In the genomic region with DNA sequence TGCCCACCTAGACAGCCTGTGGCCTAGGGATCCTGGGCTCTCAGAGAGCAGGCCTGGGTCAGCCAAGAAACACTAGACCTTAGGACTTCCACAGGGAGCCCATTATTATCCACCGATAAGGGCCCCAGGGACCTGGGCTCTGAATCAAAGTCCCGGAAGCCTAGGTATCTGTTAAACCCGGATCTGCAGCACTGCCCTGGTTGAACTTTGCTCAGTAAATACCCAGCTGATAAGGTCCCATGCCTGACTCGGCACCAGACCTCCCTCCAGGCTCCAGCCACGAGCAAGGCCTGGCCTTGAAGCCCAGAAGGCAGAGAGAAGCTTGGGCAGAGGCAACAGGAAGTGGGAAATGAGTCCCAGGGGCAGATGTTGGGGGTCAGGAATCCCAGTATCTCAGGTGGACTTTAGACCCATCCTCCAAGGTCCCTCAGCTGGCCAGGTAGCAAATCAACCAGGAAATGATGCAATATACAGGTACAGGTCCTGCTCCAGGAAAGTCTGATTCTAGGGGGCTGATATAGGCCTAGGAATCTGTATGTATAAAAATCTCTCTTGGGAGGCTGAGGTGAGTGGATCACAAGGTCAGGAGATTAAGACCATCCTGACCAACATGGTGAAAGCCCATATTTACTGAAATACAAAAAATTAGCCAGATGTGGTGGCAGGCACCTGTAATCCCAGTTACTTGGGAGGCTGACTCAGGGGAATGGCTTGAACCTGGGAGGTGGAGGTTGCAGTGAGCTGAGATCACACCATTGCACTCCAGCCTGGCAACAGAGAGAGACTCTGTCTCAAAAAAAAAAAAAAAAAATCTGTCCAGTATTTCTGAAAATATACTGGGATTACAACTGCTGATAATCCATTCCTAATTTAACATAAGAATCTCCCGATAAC, we compare ENCODE assay signal across 1 cellular context.
TF ChIP-seq lines count a peak whose summit lies in the region.

No MANE protein-coding gene starts in this region.

TF ChIP-seq in HepG2, 621 proteins besides CTCF, POLR2A, EP300 and RAD21 (continued from another document and continues in another):
- TF ChIP-seq, protein P1, sequence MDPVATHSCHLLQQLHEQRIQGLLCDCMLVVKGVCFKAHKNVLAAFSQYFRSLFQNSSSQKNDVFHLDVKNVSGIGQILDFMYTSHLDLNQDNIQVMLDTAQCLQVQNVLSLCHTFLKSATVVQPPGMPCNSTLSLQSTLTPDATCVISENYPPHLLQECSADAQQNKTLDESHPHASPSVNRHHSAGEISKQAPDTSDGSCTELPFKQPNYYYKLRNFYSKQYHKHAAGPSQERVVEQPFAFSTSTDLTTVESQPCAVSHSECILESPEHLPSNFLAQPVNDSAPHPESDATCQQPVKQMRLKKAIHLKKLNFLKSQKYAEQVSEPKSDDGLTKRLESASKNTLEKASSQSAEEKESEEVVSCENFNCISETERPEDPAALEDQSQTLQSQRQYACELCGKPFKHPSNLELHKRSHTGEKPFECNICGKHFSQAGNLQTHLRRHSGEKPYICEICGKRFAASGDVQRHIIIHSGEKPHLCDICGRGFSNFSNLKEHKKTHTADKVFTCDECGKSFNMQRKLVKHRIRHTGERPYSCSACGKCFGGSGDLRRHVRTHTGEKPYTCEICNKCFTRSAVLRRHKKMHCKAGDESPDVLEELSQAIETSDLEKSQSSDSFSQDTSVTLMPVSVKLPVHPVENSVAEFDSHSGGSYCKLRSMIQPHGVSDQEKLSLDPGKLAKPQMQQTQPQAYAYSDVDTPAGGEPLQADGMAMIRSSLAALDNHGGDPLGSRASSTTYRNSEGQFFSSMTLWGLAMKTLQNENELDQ (CRISPR knock-in tag; IDR thresholded peaks at IDR 0.05; ENCODE audit: borderline replicate concordance) = no peak
- TF ChIP-seq ZNF331 (CRISPR knock-in tag; IDR thresholded peaks at IDR 0.05) (peak; percentile 86), ZNF510 (CRISPR knock-in tag; IDR thresholded peaks at IDR 0.05; ENCODE audit: low read depth) (no peak), GTF2F1 (IDR thresholded peaks at IDR 0.05; ENCODE audit: low read length) (no peak), KLF12 (CRISPR knock-in tag; IDR thresholded peaks at IDR 0.05; ENCODE audit: borderline replicate concordance) (peak; percentile 48; the same call in 1 of the 2 replicates), POGZ (CRISPR knock-in tag; IDR thresholded peaks at IDR 0.05) (peak; percentile 92), ZC3H4 (CRISPR knock-in tag; IDR thresholded peaks at IDR 0.05; ENCODE audit: borderline replicate concordance) (no peak), KLF6 (CRISPR knock-in tag; IDR thresholded peaks at IDR 0.05) (peak; percentile 72; the same call in 1 of the 2 replicates), ATF7 (IDR thresholded peaks at IDR 0.05) (peak; percentile 33; the same call in 1 of the 2 replicates), ATF7 (CRISPR knock-in tag; IDR thresholded peaks at IDR 0.05) (peak; percentile 89), SCMH1 (CRISPR knock-in tag; IDR thresholded peaks at IDR 0.05; ENCODE audit: borderline replicate concordance) (no peak), TAF15 (IDR thresholded peaks at IDR 0.05; ENCODE audit: low read depth, low read length, poor library complexity, severe bottlenecking) (no peak), ZNF549 (CRISPR knock-in tag; IDR thresholded peaks at IDR 0.05) (no peak), NFIC (IDR thresholded peaks at IDR 0.05; ENCODE audit: low read length) (no peak), SNAPC2 (CRISPR knock-in tag; IDR thresholded peaks at IDR 0.05) (0 out of 2 replicates have a peak, but pooled peaks have one; percentile 57), RBAK (CRISPR knock-in tag; IDR thresholded peaks at IDR 0.05) (no peak), IRF2 (CRISPR knock-in tag; IDR thresholded peaks at IDR 0.05) (peak; percentile 64), GFI1 (CRISPR knock-in tag; IDR thresholded peaks at IDR 0.05; ENCODE audit: borderline replicate concordance) (peak; percentile 96), ARNTL (CRISPR knock-in tag; IDR thresholded peaks at IDR 0.05) (peak; percentile 97), TBL1XR1 (IDR thresholded peaks at IDR 0.05; ENCODE audit: borderline replicate concordance, low read length, partially characterized antibody) (peak; percentile 66), ZNF350 (CRISPR knock-in tag; IDR thresholded peaks at IDR 0.05; ENCODE audit: borderline replicate concordance, low read depth) (peak; percentile 98), ZKSCAN1 (IDR thresholded peaks at IDR 0.05; ENCODE audit: low read length) (no peak), PAF1 (CRISPR knock-in tag; IDR thresholded peaks at IDR 0.05) (no peak), PHF5A (CRISPR knock-in tag; IDR thresholded peaks at IDR 0.05; ENCODE audit: low read depth, unreplicated experiment) (peak; percentile 89), ZNF20 (CRISPR knock-in tag; IDR thresholded peaks at IDR 0.05) (no peak), ZNF766 (CRISPR knock-in tag; IDR thresholded peaks at IDR 0.05; ENCODE audit: borderline replicate concordance) (no peak), HOXA3 (CRISPR knock-in tag; IDR thresholded peaks at IDR 0.05) (peak; percentile 93), ZNF562 (CRISPR knock-in tag; IDR thresholded peaks at IDR 0.05; ENCODE audit: borderline replicate concordance) (no peak)
- TF ChIP-seq, protein P2, sequence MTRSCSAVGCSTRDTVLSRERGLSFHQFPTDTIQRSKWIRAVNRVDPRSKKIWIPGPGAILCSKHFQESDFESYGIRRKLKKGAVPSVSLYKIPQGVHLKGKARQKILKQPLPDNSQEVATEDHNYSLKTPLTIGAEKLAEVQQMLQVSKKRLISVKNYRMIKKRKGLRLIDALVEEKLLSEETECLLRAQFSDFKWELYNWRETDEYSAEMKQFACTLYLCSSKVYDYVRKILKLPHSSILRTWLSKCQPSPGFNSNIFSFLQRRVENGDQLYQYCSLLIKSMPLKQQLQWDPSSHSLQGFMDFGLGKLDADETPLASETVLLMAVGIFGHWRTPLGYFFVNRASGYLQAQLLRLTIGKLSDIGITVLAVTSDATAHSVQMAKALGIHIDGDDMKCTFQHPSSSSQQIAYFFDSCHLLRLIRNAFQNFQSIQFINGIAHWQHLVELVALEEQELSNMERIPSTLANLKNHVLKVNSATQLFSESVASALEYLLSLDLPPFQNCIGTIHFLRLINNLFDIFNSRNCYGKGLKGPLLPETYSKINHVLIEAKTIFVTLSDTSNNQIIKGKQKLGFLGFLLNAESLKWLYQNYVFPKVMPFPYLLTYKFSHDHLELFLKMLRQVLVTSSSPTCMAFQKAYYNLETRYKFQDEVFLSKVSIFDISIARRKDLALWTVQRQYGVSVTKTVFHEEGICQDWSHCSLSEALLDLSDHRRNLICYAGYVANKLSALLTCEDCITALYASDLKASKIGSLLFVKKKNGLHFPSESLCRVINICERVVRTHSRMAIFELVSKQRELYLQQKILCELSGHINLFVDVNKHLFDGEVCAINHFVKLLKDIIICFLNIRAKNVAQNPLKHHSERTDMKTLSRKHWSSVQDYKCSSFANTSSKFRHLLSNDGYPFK (CRISPR knock-in tag; IDR thresholded peaks at IDR 0.05; ENCODE audit: borderline replicate concordance) = peak; percentile 82; the same call in 1 of the 2 replicates
- TF ChIP-seq, protein P3, sequence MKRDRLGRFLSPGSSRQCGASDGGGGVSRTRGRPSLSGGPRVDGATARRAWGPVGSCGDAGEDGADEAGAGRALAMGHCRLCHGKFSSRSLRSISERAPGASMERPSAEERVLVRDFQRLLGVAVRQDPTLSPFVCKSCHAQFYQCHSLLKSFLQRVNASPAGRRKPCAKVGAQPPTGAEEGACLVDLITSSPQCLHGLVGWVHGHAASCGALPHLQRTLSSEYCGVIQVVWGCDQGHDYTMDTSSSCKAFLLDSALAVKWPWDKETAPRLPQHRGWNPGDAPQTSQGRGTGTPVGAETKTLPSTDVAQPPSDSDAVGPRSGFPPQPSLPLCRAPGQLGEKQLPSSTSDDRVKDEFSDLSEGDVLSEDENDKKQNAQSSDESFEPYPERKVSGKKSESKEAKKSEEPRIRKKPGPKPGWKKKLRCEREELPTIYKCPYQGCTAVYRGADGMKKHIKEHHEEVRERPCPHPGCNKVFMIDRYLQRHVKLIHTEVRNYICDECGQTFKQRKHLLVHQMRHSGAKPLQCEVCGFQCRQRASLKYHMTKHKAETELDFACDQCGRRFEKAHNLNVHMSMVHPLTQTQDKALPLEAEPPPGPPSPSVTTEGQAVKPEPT (CRISPR knock-in tag; IDR thresholded peaks at IDR 0.05; ENCODE audit: low read depth) = peak; percentile 71
- TF ChIP-seq, protein P4, sequence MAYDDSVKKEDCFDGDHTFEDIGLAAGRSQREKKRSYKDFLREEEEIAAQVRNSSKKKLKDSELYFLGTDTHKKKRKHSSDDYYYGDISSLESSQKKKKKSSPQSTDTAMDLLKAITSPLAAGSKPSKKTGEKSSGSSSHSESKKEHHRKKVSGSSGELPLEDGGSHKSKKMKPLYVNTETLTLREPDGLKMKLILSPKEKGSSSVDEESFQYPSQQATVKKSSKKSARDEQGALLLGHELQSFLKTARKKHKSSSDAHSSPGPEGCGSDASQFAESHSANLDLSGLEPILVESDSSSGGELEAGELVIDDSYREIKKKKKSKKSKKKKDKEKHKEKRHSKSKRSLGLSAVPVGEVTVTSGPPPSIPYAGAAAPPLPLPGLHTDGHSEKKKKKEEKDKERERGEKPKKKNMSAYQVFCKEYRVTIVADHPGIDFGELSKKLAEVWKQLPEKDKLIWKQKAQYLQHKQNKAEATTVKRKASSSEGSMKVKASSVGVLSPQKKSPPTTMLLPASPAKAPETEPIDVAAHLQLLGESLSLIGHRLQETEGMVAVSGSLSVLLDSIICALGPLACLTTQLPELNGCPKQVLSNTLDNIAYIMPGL (CRISPR knock-in tag; IDR thresholded peaks at IDR 0.05; ENCODE audit: borderline replicate concordance in 1 of 2, low read depth in 1 of 2) = peak; percentile 57 to 88; a peak in 1 of 4 replicates
- TF ChIP-seq, protein P5, sequence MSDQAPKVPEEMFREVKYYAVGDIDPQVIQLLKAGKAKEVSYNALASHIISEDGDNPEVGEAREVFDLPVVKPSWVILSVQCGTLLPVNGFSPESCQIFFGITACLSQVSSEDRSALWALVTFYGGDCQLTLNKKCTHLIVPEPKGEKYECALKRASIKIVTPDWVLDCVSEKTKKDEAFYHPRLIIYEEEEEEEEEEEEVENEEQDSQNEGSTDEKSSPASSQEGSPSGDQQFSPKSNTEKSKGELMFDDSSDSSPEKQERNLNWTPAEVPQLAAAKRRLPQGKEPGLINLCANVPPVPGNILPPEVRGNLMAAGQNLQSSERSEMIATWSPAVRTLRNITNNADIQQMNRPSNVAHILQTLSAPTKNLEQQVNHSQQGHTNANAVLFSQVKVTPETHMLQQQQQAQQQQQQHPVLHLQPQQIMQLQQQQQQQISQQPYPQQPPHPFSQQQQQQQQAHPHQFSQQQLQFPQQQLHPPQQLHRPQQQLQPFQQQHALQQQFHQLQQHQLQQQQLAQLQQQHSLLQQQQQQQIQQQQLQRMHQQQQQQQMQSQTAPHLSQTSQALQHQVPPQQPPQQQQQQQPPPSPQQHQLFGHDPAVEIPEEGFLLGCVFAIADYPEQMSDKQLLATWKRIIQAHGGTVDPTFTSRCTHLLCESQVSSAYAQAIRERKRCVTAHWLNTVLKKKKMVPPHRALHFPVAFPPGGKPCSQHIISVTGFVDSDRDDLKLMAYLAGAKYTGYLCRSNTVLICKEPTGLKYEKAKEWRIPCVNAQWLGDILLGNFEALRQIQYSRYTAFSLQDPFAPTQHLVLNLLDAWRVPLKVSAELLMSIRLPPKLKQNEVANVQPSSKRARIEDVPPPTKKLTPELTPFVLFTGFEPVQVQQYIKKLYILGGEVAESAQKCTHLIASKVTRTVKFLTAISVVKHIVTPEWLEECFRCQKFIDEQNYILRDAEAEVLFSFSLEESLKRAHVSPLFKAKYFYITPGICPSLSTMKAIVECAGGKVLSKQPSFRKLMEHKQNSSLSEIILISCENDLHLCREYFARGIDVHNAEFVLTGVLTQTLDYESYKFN (CRISPR knock-in tag; conservative IDR thresholded peaks at IDR 0.05) = peak; percentile 100
- TF ChIP-seq, protein P6, sequence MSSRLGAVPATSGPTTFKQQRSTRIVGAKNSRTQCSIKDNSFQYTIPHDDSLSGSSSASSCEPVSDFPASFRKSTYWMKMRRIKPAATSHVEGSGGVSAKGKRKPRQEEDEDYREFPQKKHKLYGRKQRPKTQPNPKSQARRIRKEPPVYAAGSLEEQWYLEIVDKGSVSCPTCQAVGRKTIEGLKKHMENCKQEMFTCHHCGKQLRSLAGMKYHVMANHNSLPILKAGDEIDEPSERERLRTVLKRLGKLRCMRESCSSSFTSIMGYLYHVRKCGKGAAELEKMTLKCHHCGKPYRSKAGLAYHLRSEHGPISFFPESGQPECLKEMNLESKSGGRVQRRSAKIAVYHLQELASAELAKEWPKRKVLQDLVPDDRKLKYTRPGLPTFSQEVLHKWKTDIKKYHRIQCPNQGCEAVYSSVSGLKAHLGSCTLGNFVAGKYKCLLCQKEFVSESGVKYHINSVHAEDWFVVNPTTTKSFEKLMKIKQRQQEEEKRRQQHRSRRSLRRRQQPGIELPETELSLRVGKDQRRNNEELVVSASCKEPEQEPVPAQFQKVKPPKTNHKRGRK (CRISPR knock-in tag; IDR thresholded peaks at IDR 0.05) = no peak
- TF ChIP-seq, protein P7, sequence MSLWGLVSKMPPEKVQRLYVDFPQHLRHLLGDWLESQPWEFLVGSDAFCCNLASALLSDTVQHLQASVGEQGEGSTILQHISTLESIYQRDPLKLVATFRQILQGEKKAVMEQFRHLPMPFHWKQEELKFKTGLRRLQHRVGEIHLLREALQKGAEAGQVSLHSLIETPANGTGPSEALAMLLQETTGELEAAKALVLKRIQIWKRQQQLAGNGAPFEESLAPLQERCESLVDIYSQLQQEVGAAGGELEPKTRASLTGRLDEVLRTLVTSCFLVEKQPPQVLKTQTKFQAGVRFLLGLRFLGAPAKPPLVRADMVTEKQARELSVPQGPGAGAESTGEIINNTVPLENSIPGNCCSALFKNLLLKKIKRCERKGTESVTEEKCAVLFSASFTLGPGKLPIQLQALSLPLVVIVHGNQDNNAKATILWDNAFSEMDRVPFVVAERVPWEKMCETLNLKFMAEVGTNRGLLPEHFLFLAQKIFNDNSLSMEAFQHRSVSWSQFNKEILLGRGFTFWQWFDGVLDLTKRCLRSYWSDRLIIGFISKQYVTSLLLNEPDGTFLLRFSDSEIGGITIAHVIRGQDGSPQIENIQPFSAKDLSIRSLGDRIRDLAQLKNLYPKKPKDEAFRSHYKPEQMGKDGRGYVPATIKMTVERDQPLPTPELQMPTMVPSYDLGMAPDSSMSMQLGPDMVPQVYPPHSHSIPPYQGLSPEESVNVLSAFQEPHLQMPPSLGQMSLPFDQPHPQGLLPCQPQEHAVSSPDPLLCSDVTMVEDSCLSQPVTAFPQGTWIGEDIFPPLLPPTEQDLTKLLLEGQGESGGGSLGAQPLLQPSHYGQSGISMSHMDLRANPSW (CRISPR knock-in tag; IDR thresholded peaks at IDR 0.05; ENCODE audit: borderline replicate concordance) = peak; percentile 97; the same call in 1 of the 2 replicates
- TF ChIP-seq, protein P8, sequence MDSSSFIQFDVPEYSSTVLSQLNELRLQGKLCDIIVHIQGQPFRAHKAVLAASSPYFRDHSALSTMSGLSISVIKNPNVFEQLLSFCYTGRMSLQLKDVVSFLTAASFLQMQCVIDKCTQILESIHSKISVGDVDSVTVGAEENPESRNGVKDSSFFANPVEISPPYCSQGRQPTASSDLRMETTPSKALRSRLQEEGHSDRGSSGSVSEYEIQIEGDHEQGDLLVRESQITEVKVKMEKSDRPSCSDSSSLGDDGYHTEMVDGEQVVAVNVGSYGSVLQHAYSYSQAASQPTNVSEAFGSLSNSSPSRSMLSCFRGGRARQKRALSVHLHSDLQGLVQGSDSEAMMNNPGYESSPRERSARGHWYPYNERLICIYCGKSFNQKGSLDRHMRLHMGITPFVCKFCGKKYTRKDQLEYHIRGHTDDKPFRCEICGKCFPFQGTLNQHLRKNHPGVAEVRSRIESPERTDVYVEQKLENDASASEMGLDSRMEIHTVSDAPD (CRISPR knock-in tag; IDR thresholded peaks at IDR 0.05) = peak; percentile 92; the same call in 1 of the 2 replicates
